25 cellular contexts compared by ENCODE assay signal in genomic region chr4:175190654-175191053, GRCh38.
"Had no signal": no experiment of that assay in that cellular context is flagged by ENCODE, and none has a peak within 500 bp of the region (broad histone marks: within the 10 kb centered on the region; RNA-seq: fewer than 3 reads in every experiment).

No MANE protein-coding gene starts in this region.

- H3K36me3 ChIP-seq: neutrophil, pancreas, right lobe of liver, sigmoid colon, stomach, thoracic aorta, thyroid gland, tibial nerve, upper lobe of left lung, vagina had no signal

- H3K4me1 ChIP-seq: pancreas, psoas muscle, right lobe of liver, sigmoid colon, stomach, thyroid gland, tibial nerve, upper lobe of left lung, vagina had no signal

- H3K9me3 ChIP-seq: pancreas, right lobe of liver, sigmoid colon, thoracic aorta, thyroid gland, upper lobe of left lung, vagina had no signal

- H3K27me3 ChIP-seq: neutrophil, pancreas, right lobe of liver, sigmoid colon, stomach, thyroid gland, tibial nerve, upper lobe of left lung, vagina had no signal

- H3K4me3 ChIP-seq: pancreas, psoas muscle, right lobe of liver, sigmoid colon, stomach, thoracic aorta, thyroid gland, tibial nerve, upper lobe of left lung, vagina had no signal

- DNase-seq: naive thymus-derived CD8-positive, alpha-beta T cell; nephron progenitor cell; nucleus accumbens; pancreas; psoas muscle; right cardiac atrium; right lobe of liver; sigmoid colon; small intestine; stimulated activated CD4-positive, alpha-beta T cell treated with anti-CD3 and anti-CD28 coated beads, Interleukin-15, amount 100 ng/mL, for 24 hours; stimulated activated CD4-positive, alpha-beta T cell treated with anti-CD3 and anti-CD28 coated beads, Interleukin-2, amount 100 ng/mL, for 24 hours; stimulated activated CD4-positive, alpha-beta T cell treated with anti-CD3 and anti-CD28 coated beads, Interleukin-2, amount 100 ng/mL, for 48 hours; stimulated activated CD4-positive, alpha-beta T cell treated with anti-CD3 and anti-CD28 coated beads, Interleukin-4, amount 100 ng/mL, for 24 hours; stimulated activated naive B cell treated with anti-CD40 and anti-IgM and Interleukin-4, amounts not matched to agents 10 μg/mL and 1 μg/mL and 100 μg/mL, for 72 hours; stimulated activated naive CD4-positive, alpha-beta T cell treated with Interleukin-2 at 50 U/mL for 16 hours; stomach; thyroid gland; trophoblast cell; upper lobe of left lung had no signal

- H3K27ac ChIP-seq: neutrophil, pancreas, psoas muscle, right lobe of liver, sigmoid colon, stomach, thoracic aorta, thyroid gland, tibial nerve, upper lobe of left lung, vagina had no signal

- ATAC-seq: naive thymus-derived CD8-positive, alpha-beta T cell; natural killer cell treated with Interleukin-12 subunit alpha and Interleukin-12 subunit beta and Interleukin-15 and Interleukin-18, amount 100 ng/mL, for 72 hours; pancreas; psoas muscle; right cardiac atrium; right lobe of liver; stimulated activated effector memory CD8-positive, alpha-beta T cell treated with anti-CD3 and anti-CD28 coated beads, Interleukin-12 subunit alpha, Interleukin-12 subunit beta, amount 100 ng/mL, for 72 hours; stimulated activated naive B cell treated with anti-CD40 and anti-IgM and Interleukin-4, amounts not matched to agents 10 μg/mL and 1 μg/mL and 100 μg/mL, for 72 hours had no signal
